In genomic region chr2:187545238-187545751, GRCh38 we compare ENCODE assay signal across 16 cellular contexts. TPM values are rescaled to one million over a fixed set of nuclear protein-coding genes. Genes with fewer than 3 reads are reported as not detected.
DNase-seq lines count a peak whose midpoint lies in the region; ATAC-seq, FAIRE-seq and TF ChIP-seq lines count a peak whose summit lies in the region.
"Had no signal": no experiment of that assay in that cellular context is flagged by ENCODE, and none has a peak within 500 bp of the region (broad histone marks: within the 10 kb centered on the region; RNA-seq: fewer than 3 reads in every experiment).

No MANE protein-coding gene starts in this region.

- no peak for ATAC-seq in HG03469 (IDR thresholded peaks at IDR 0.05; ENCODE audit: unreplicated experiment)
- ATAC-seq: Right ventricle myocardium inferior had no signal

- H3K4me1 ChIP-seq in HUES64 (ENCODE audit: insufficient read depth, low read length) (peaks cover 59% of the 10 kb centered on the region), colonic mucosa (no peaks in the 10 kb centered on the region)

- H3K9ac ChIP-seq in HUES64 (ENCODE audit: low read depth, low read length) (no peak overlapping the region), colonic mucosa (ENCODE audit: low read depth in 2 of 2, low read length in 2 of 2) (no peak overlapping the region)

- FAIRE-seq in A204.1 (lab: Jason Lieb, UNC): peak; percentile 96
- FAIRE-seq: GM18507 had no signal

- no peaks in the 10 kb centered on the region for H3K27me3 ChIP-seq in HUES64 (ENCODE audit: insufficient read depth, low read length)
- no peaks in the 10 kb centered on the region for H3K27me3 ChIP-seq in colonic mucosa

- H3K9me3 ChIP-seq in HUES64 (ENCODE audit: insufficient read depth, low read depth, low read length): no peaks in the 10 kb centered on the region
- H3K9me3 ChIP-seq in colonic mucosa: no peaks in the 10 kb centered on the region
- H3K9me3 ChIP-seq: Caco-2 had no signal

- no peak overlapping the region for H3K4me3 ChIP-seq in HUES64 (ENCODE audit: low read length)
- H3K4me3 ChIP-seq in cardiac fibroblast (replicated peaks in 1 of 2; ENCODE audit: low read depth in 2 of 2, low read length in 2 of 2): no peak overlapping the region
- H3K4me3 ChIP-seq in colonic mucosa: no peak overlapping the region

- WGBS in HUES64: 77% methylated on average over 1 of the region's 1 CpG

- intact Hi-C loops in colonic mucosa (cut with DNase I): no loop called here

- H3K27ac ChIP-seq in HUES64 (ENCODE audit: low read depth, low read length) (peak overlapping the region; percentile 36; the same call in 1 of the 2 replicates), colonic mucosa (no peak overlapping the region)

- no peaks in the 10 kb centered on the region for H3K36me3 ChIP-seq in HUES64 (ENCODE audit: insufficient read depth, low read length)
- H3K36me3 ChIP-seq in colonic mucosa: no peaks in the 10 kb centered on the region

- TF ChIP-seq CTCF in cardiac fibroblast (IDR thresholded peaks at IDR 0.05; ENCODE audit: low read depth, low read length) (no peak), colonic mucosa (IDR thresholded peaks at IDR 0.05) (no peak)

- peak; percentile 66 to 75 for DNase-seq in cardiac fibroblast (ENCODE audit: low read depth in 2 of 2)
- DNase-seq in lung microvascular endothelial cell (ENCODE audit: low read depth in 2 of 2): peak; percentile 69 to 71
- no peak for DNase-seq in DMS79 (lab: John Stamatoyannopoulos, UW)
- DNase-seq in colonic mucosa: no peak
- DNase-seq in effector CD4-positive, alpha-beta T cell: no peak
- DNase-seq: activated CD4-positive, alpha-beta T cell treated with anti-CD3 and anti-CD28 coated beads, Interleukin-2, amount 10 ng/mL, durations not matched to agents 24 days and 14 days; activated naive CD8-positive, alpha-beta T cell treated with anti-CD3 and anti-CD28 coated beads for 36 hours; activated T-cell treated with anti-CD3 and anti-CD28 coated beads for 4 hours; Caco-2; head of caudate nucleus; kidney glomerular epithelial cell had no signal

RNA-seq across cellular contexts. Expression of gene TFPI, which starts 8.9 kb away (rescaled TPM):
- polyA plus RNA-seq in HUES64 (2013, experiment 1 of 2): 23.2 TPM
- 32.7 TPM for polyA plus RNA-seq in HUES64 (2013, experiment 2 of 2)
- total RNA-seq in lung microvascular endothelial cell: 814 and 1,922 TPM in 2 replicates
- 10 to 100 TPM in 1 of 2 donors, 1 to 10 TPM in 1; 8.8 to 23.4 TPM for total RNA-seq in colonic mucosa
- total RNA-seq: activated naive CD8-positive, alpha-beta T cell treated with anti-CD3 and anti-CD28 coated beads for 36 hours had no signal

Comparison
In these comparisons a context has a peak if more than half of its experiments do, and no peak if none do; other contexts are left out.
1. DNase-seq: peak in cardiac fibroblast (2 of 2) and lung microvascular endothelial cell (2 of 2); none in DMS79 (single experiment), colonic mucosa (single experiment) and effector CD4-positive, alpha-beta T cell (single experiment).
2. RNA of gene TFPI, which starts 8.9 kb away (total RNA-seq): 814 to 1,922 TPM in lung microvascular endothelial cell; 8.8 to 23.4 TPM in colonic mucosa; every median in the first group is over 10 times any median in the second.